ENCODE assay signal across 13 cellular contexts in genomic region chr21:39073063-39073462, GRCh38.
"Had no signal": no experiment of that assay in that cellular context is flagged by ENCODE, and none has a peak within 500 bp of the region (broad histone marks: within the 10 kb centered on the region; RNA-seq: fewer than 3 reads in every experiment).

No MANE protein-coding gene starts in this region.

- H3K4me3 ChIP-seq: cardiac muscle cell, dorsolateral prefrontal cortex, psoas muscle, transverse colon had no signal

- DNase-seq: activated CD4-positive, alpha-beta memory T cell treated with anti-CD3 and anti-CD28 coated beads for 36 hours; activated CD8-positive, alpha-beta memory T cell treated with anti-CD3 and anti-CD28 coated beads, Interleukin-2, amount 10 ng/mL, durations not matched to agents 7 days and 5 days; activated naive CD4-positive, alpha-beta T cell treated with anti-CD3 and anti-CD28 coated beads for 36 hours; activated naive CD8-positive, alpha-beta T cell treated with anti-CD3 and anti-CD28 coated beads, Interleukin-2, amount 50 U/mL, for 24 hours; activated T-cell treated with anti-CD3 and anti-CD28 coated beads, Interleukin-2, amount 50 U/mL, for 1 hour; endodermal cell; left colon; psoas muscle; stimulated activated CD4-positive, alpha-beta T cell treated with anti-CD3 and anti-CD28 coated beads, Interleukin-1b, Interleukin-23, amount 100 ng/mL, for 48 hours; transverse colon; WERI-Rb-1 had no signal

- H3K9me3 ChIP-seq: psoas muscle, transverse colon had no signal

- H3K4me1 ChIP-seq: psoas muscle, transverse colon had no signal

- H3K27ac ChIP-seq: cardiac muscle cell, dorsolateral prefrontal cortex, psoas muscle, WERI-Rb-1 had no signal

- H3K36me3 ChIP-seq: cardiac muscle cell, transverse colon, WERI-Rb-1 had no signal

- H3K27me3 ChIP-seq: cardiac muscle cell, dorsolateral prefrontal cortex, transverse colon had no signal

- ATAC-seq: activated CD8-positive, alpha-beta memory T cell treated with anti-CD3 and anti-CD28 coated beads, Interleukin-2, amount 10 ng/mL, durations not matched to agents 7 days and 5 days; activated naive CD8-positive, alpha-beta T cell treated with anti-CD3 and anti-CD28 coated beads, Interleukin-2, amount 50 U/mL, for 24 hours; left colon; psoas muscle had no signal
